ENCODE assay signal across 8 cellular contexts in the genomic region with DNA sequence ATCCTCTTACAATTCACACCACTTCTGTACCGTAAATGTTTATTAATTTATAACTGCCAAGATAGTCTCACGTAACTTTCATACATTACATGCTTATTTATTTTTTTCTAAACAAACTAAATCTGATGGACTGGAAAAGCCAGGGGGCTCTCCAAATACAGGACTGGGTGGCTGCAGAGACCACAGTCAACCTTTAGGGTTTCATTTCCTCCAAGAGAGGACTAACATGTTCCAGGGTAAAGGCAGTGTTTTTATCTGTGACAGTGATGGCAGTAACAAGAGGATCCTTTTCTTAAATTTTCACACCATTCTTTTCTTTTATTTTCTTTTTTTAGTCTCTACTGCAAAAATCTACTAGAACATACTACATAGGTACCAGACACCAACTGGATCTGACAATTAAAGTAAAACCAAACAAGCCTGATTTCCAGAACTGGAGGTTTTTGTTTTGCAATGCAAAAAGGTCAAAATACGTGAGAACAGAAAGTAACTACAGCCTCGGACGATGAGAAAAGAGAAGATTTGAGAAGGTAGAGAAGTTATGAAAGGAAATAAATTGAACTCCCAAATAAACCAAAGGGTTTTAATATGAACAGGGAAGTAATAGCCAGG. TPM values are rescaled to one million over a fixed set of nuclear protein-coding genes. Genes with fewer than 3 reads are reported as not detected.
DNase-seq lines count a peak whose midpoint lies in the region; ATAC-seq and TF ChIP-seq lines count a peak whose summit lies in the region.

No MANE protein-coding gene starts in this region.

- no peaks in the 10 kb centered on the region for H3K27me3 ChIP-seq in A673 (replicated peaks; ENCODE audit: insufficient read depth, low read depth, low read length, poor library complexity)

- H3K9me3 ChIP-seq in A673 (ENCODE audit: low read depth, low read length, poor library complexity, severe bottlenecking): no peaks in the 10 kb centered on the region

- no TSS peak for BruUV-seq in A673 (replicated peaks; lab: Mats Ljungman, UMichigan)

- H3K4me3 ChIP-seq in A673 (ENCODE audit: low read depth, low read length, poor library complexity, severe bottlenecking): peak overlapping the region; percentile 92
- peak overlapping the region; percentile 76 for H3K4me3 ChIP-seq in fibroblast of pulmonary artery (replicated peaks; ENCODE audit: low read depth, low read length)

- no peaks in the 10 kb centered on the region for H3K36me3 ChIP-seq in A673 (ENCODE audit: insufficient read depth, low read length, poor library complexity, severe bottlenecking)

- H3K4me1 ChIP-seq in A673 (ENCODE audit: insufficient read depth, low read length, poor library complexity, severe bottlenecking): peaks cover 14% of the 10 kb centered on the region

- intact Hi-C loops in A673 (cut with micrococcal nuclease; ENCODE audit: unreplicated experiment): no loop called here

- peak; percentile 40 for ATAC-seq in GM18511 (IDR thresholded peaks at IDR 0.05; ENCODE audit: unreplicated experiment)
- ATAC-seq in HG03025 (IDR thresholded peaks at IDR 0.05; ENCODE audit: low FRiP score, unreplicated experiment): peak; percentile 37
- ATAC-seq in T-cell (replicated peaks in 1 of 4): no peak

- peak overlapping the region; percentile 91 to 93 for H3K27ac Mint-ChIP-seq in T-cell

- H3K4me1 Mint-ChIP-seq in T-cell: peaks cover 58 to 63% (median 59%) of the 10 kb centered on the region in 3 donors

- peak overlapping the region; percentile 82 for H3K27ac ChIP-seq in A673 (ENCODE audit: low read depth, low read length, poor library complexity, severe bottlenecking)

- no peaks in the 10 kb centered on the region for H3K36me3 Mint-ChIP-seq in T-cell

- POLR2A ChIA-PET in A673 (lab: Charles Lee; ENCODE audit: low non-redundant PET): no interaction called here
- POLR2A ChIA-PET in T-cell (lab: Charles Lee): interaction anchor here in 1 of 2 donors (0.6 to 1.0 kb wide), 5 partner anchors 9 to 1033 kb away, joined by 3 to 6 read pairs (median 5); no protein-coding TSS in a partner anchor

- no peaks in the 10 kb centered on the region for H3K9me3 Mint-ChIP-seq in T-cell

- CTCF ChIA-PET in A673 (lab: Charles Lee): no interaction called here
- CTCF ChIA-PET in T-cell (lab: Charles Lee): interaction anchor here (0.6 to 2.8 kb wide), 5 partner anchors 20 to 618 kb away, joined by 3 to 34 read pairs (median 4); a partner anchor contains a TSS

- peak overlapping the region; percentile 89 to 94 (median 93) for H3K4me3 Mint-ChIP-seq in T-cell

- DNase-seq in A673 (ENCODE audit: low spot score) (no peak), T-cell (no peak), fibroblast of pulmonary artery (ENCODE audit: low read depth) (peak; percentile 8), renal cortical epithelial cell (ENCODE audit: low read depth) (peak; percentile 2), HCEC 1CT (no peak)
- DNase-seq in stimulated activated CD4-positive, alpha-beta T cell treated with anti-CD3 and anti-CD28 coated beads, Interleukin-4, amount 100 ng/mL, for 4 hours: no peak

- no peak for TF ChIP-seq CTCF in A673 (conservative IDR thresholded peaks at IDR 0.05; ENCODE audit: low read depth, low read length)
- no peak for TF ChIP-seq CTCF in fibroblast of pulmonary artery (IDR thresholded peaks at IDR 0.05; ENCODE audit: low read length, missing control alignments)

- H3K27me3 Mint-ChIP-seq in T-cell: no peaks in the 10 kb centered on the region

RNA-seq across cellular contexts. Expression of a gene that starts 1.2 kb away (rescaled TPM):
- total RNA-seq in A673 (2021) (19.8 and 21.1 TPM in 2 replicates), T-cell (10 to 100 TPM; 37.1 to 41.5 (median 37.7) TPM), renal cortical epithelial cell (49.8 and 106 TPM in 2 replicates)

Comparison
In these comparisons a context has a peak if more than half of its experiments do, and no peak if none do; other contexts are left out.
1. DNase-seq: peak in fibroblast of pulmonary artery (single experiment) and renal cortical epithelial cell (single experiment); none in A673 (single experiment), T-cell (0 of 34), HCEC 1CT (single experiment) and stimulated activated CD4-positive, alpha-beta T cell treated with anti-CD3 and anti-CD28 coated beads, Interleukin-4, amount 100 ng/mL, for 4 hours (0 of 2).
2. ATAC-seq: peak in GM18511 (single experiment) and HG03025 (single experiment); none in T-cell (0 of 4).